Comparison of ENCODE assay signal across 2 cellular contexts in genomic region chr20:1473244-1473635, GRCh38.
TF ChIP-seq lines count a peak whose summit lies in the region.

No MANE protein-coding gene starts in this region.

TF ChIP-seq in HEK293, 187 proteins besides CTCF, POLR2A, EP300 and RAD21:
- TF ChIP-seq, protein P1, sequence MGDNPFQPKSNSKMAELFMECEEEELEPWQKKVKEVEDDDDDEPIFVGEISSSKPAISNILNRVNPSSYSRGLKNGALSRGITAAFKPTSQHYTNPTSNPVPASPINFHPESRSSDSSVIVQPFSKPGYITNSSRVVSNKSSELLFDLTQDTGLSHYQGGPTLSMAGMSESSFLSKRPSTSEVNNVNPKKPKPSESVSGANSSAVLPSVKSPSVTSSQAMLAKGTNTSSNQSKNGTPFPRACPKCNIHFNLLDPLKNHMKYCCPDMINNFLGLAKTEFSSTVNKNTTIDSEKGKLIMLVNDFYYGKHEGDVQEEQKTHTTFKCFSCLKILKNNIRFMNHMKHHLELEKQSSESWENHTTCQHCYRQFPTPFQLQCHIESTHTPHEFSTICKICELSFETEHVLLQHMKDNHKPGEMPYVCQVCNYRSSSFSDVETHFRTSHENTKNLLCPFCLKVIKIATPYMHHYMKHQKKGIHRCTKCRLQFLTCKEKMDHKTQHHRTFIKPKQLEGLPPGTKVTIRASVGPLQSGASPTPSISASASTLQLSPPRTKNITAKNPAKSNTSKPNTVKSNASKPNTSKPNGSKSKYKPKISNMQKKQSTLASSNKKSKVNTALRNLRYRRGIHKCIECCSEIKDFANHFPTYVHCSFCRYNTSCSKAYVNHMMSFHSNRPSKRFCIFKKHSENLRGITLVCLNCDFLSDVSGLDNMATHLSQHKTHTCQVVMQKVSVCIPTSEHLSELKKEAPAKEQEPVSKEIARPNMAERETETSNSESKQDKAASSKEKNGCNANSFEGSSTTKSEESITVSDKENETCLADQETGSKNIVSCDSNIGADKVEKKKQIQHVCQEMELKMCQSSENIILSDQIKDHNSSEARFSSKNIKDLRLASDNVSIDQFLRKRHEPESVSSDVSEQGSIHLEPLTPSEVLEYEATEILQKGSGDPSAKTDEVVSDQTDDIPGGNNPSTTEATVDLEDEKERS (tag by site-specific recombination; IDR thresholded peaks at IDR 0.05), result no peak
- TF ChIP-seq ZSCAN4 (tag by site-specific recombination; IDR thresholded peaks at IDR 0.05), result peak; percentile 90
- no peak for TF ChIP-seq ZIC2 (tag by site-specific recombination; IDR thresholded peaks at IDR 0.05)
- no peak for TF ChIP-seq KLF16 (tag by site-specific recombination; IDR thresholded peaks at IDR 0.05)
- TF ChIP-seq ZNF302 (tag by site-specific recombination; IDR thresholded peaks at IDR 0.05; ENCODE audit: low read depth), result no peak
- no peak for TF ChIP-seq GLIS1 (tag by site-specific recombination; IDR thresholded peaks at IDR 0.05)
- TF ChIP-seq ZNF132 (tag by site-specific recombination; IDR thresholded peaks at IDR 0.05; ENCODE audit: borderline replicate concordance), result no peak
- TF ChIP-seq ATF2 (tag by site-specific recombination; IDR thresholded peaks at IDR 0.05; ENCODE audit: low read depth), result no peak
- no peak for TF ChIP-seq ZNF19 (tag by site-specific recombination; IDR thresholded peaks at IDR 0.05; ENCODE audit: low read depth)

TF ChIP-seq in K562, 482 proteins besides CTCF, POLR2A, EP300 and RAD21:
- TF ChIP-seq KDM1A (IDR thresholded peaks at IDR 0.05) (peak in 1 of 2 experiments; percentile 40; a peak in 1 of 4 replicates), TEAD4 (IDR thresholded peaks at IDR 0.05; ENCODE audit: low read length) (no peak), TEAD4 (CRISPR knock-in tag; IDR thresholded peaks at IDR 0.05; ENCODE audit: borderline replicate concordance) (no peak)
TF ChIP-seq in K562: peak in this region for 1.
